1 cellular context compared by ENCODE assay signal in the genomic region with DNA sequence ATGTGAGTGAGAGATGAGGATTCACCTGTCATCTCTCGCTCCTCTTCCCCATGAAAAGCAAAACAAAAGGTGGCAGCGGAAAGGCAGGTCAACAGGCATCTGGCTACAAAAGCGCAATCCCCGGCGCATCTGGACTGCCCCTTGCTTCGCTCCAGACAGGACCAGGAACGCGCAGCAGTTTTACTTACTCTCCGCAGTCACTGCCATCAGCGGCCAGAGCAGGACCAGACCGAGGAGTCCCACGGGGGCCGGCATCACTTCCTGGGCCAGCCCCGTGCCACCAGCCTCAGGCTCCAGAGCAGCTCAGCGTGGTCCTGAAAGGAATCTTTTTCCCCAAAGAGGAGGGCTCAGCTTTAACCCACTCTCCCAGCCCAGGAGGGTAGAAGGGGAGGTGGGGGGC.
A peak's percentile ranks its signal among the peaks of the same experiment; 100 is the strongest.
TF ChIP-seq lines count a peak whose summit lies in the region.

No MANE protein-coding gene starts in this region.

TF ChIP-seq in H1, 55 proteins besides CTCF, POLR2A, EP300 and RAD21:
- no peak for TF ChIP-seq FOSL1 (IDR thresholded peaks at IDR 0.05; ENCODE audit: insufficient read depth, low read depth, low read length)
- TF ChIP-seq TCF12 (IDR thresholded peaks at IDR 0.05; ENCODE audit: low read depth, low read length): no peak
- TF ChIP-seq CHD2 (IDR thresholded peaks at IDR 0.05; ENCODE audit: low read length): no peak
- TF ChIP-seq BRCA1 (IDR thresholded peaks at IDR 0.05; ENCODE audit: low read depth, low read length): no peak
- TF ChIP-seq GABPA (IDR thresholded peaks at IDR 0.05; ENCODE audit: borderline replicate concordance, insufficient read depth, low read length): 0 out of 2 replicates have a peak, but pooled peaks have one; percentile 30
- TF ChIP-seq POLR2AphosphoS5 (IDR thresholded peaks at IDR 0.05; ENCODE audit: low read depth, low read length): no peak
TF ChIP-seq in H1: peak in this region for 1.
